Comparison of ENCODE assay signal across 8 cellular contexts in genomic region chr2:96762529-96763253, GRCh38. TPM values are rescaled to one million over a fixed set of nuclear protein-coding genes. Genes with fewer than 3 reads are reported as not detected.
A peak's percentile ranks its signal among the peaks of the same experiment; 100 is the strongest.
DNase-seq lines count a peak whose midpoint lies in the region; ATAC-seq, FAIRE-seq and TF ChIP-seq lines count a peak whose summit lies in the region.

No MANE protein-coding gene starts in this region.

- no peak for FAIRE-seq in pancreas (lab: Jason Lieb, UNC)

- H3K36me3 Mint-ChIP-seq in T-helper 1 cell treated with Interleukin-12 subunit alpha and Interleukin-12 subunit beta and Interleukin-4 antibody, amounts not matched to agents 30 μg/mL and 1 μg/mL, for 36 hours (ENCODE audit: low read depth): peaks cover 3% of the 10 kb centered on the region
- H3K36me3 Mint-ChIP-seq in endodermal cell (ENCODE audit: low read depth): peaks cover 6% of the 10 kb centered on the region

- no peaks in the 10 kb centered on the region for H3K9me3 Mint-ChIP-seq in T-helper 1 cell treated with Interleukin-12 subunit alpha and Interleukin-12 subunit beta and Interleukin-4 antibody, amounts not matched to agents 30 μg/mL and 1 μg/mL, for 36 hours
- no peaks in the 10 kb centered on the region for H3K9me3 Mint-ChIP-seq in endodermal cell

- ATAC-seq in pancreas (no peak), GM19467 (IDR thresholded peaks at IDR 0.05; ENCODE audit: unreplicated experiment) (no peak)

- H3K4me3 Mint-ChIP-seq in T-helper 1 cell treated with Interleukin-12 subunit alpha and Interleukin-12 subunit beta and Interleukin-4 antibody, amounts not matched to agents 30 μg/mL and 1 μg/mL, for 36 hours: peak overlapping the region; percentile 86
- H3K4me3 Mint-ChIP-seq in endodermal cell: peak overlapping the region; percentile 70

- no peak for DNase-seq in T-helper 1 cell
- no peak for DNase-seq in NT2/D1 (ENCODE audit: low read depth, low spot score)
- DNase-seq in endodermal cell: peak; percentile 87
- no peak for DNase-seq in pancreas
- no peak for DNase-seq in HPDE6-E6E7 (ENCODE audit: extremely low spot score)
- no peak for DNase-seq in GDM1 (lab: John Stamatoyannopoulos, UW)

- H3K4me3 ChIP-seq in NT2/D1 (ENCODE audit: insufficient read length, low read depth): peak overlapping the region; percentile 81
- H3K4me3 ChIP-seq in endodermal cell (ENCODE audit: low read length): peak overlapping the region; percentile 89
- H3K4me3 ChIP-seq in pancreas: peak overlapping the region in 2 of 4 donors; percentile 77 to 80

- WGBS in endodermal cell (ENCODE audit: insufficient coverage in 1 of 2, insufficient read length in 1 of 2), 2 experiments: 36 to 37% methylated on average over 11 to 14 of the region's 14 CpGs
- WGBS in pancreas, 2 donors: 16 to 22% methylated on average over 14 of the region's 14 CpGs

- H3K27ac ChIP-seq in endodermal cell (ENCODE audit: low read depth, low read length) (no peak overlapping the region), pancreas (peak overlapping the region in 3 of 4 donors; percentile 19 to 64 (median 22))

- H3K36me3 ChIP-seq in NT2/D1 (ENCODE audit: insufficient read depth, insufficient read length, low read length): no peaks in the 10 kb centered on the region
- no peaks in the 10 kb centered on the region for H3K36me3 ChIP-seq in endodermal cell (ENCODE audit: control insufficient read depth, insufficient read depth, low read length)
- no peaks in the 10 kb centered on the region for H3K36me3 ChIP-seq in pancreas

- H3K27me3 ChIP-seq in NT2/D1 (ENCODE audit: insufficient read depth, insufficient read length) (no peaks in the 10 kb centered on the region), endodermal cell (ENCODE audit: control insufficient read depth, insufficient read depth, low read length, poor library complexity, severe bottlenecking) (no peaks in the 10 kb centered on the region), pancreas (no peaks in the 10 kb centered on the region)

- H3K4me1 Mint-ChIP-seq in T-helper 1 cell treated with Interleukin-12 subunit alpha and Interleukin-12 subunit beta and Interleukin-4 antibody, amounts not matched to agents 30 μg/mL and 1 μg/mL, for 36 hours (ENCODE audit: low read depth): peaks cover 46% of the 10 kb centered on the region
- peaks cover 45% of the 10 kb centered on the region for H3K4me1 Mint-ChIP-seq in endodermal cell

- intact Hi-C loops in pancreas (cut with DNase I): no loop called here

- no peaks in the 10 kb centered on the region for H3K27me3 Mint-ChIP-seq in T-helper 1 cell treated with Interleukin-12 subunit alpha and Interleukin-12 subunit beta and Interleukin-4 antibody, amounts not matched to agents 30 μg/mL and 1 μg/mL, for 36 hours (ENCODE audit: low read depth)
- H3K27me3 Mint-ChIP-seq in endodermal cell (ENCODE audit: insufficient read depth): no peaks in the 10 kb centered on the region

- H3K4me1 ChIP-seq in NT2/D1 (ENCODE audit: insufficient read depth, insufficient read length) (peaks cover 7% of the 10 kb centered on the region), endodermal cell (ENCODE audit: control insufficient read depth, insufficient read depth, low read length) (no peaks in the 10 kb centered on the region), pancreas (peaks cover 7 to 31% (median 11%) of the 10 kb centered on the region in 3 donors)

- H3K9ac ChIP-seq in NT2/D1 (ENCODE audit: insufficient read length, low read depth) (peak overlapping the region; percentile 92), endodermal cell (ENCODE audit: extremely low read depth, low read length, poor library complexity, severe bottlenecking) (peak overlapping the region; percentile 50)

- H3K9me3 ChIP-seq in NT2/D1 (ENCODE audit: insufficient read depth, low read length) (no peaks in the 10 kb centered on the region), endodermal cell (ENCODE audit: control insufficient read depth, low read length) (no peaks in the 10 kb centered on the region), pancreas (no peaks in the 10 kb centered on the region)

- H3K27ac Mint-ChIP-seq in T-helper 1 cell treated with Interleukin-12 subunit alpha and Interleukin-12 subunit beta and Interleukin-4 antibody, amounts not matched to agents 30 μg/mL and 1 μg/mL, for 36 hours: peak overlapping the region; percentile 64
- peak overlapping the region; percentile 91 for H3K27ac Mint-ChIP-seq in endodermal cell

- TF ChIP-seq CTCF in endodermal cell (conservative IDR thresholded peaks at IDR 0.05) (no peak), pancreas (IDR thresholded peaks at IDR 0.05) (no peak)

RNA-seq across cellular contexts. Expression of gene CNNM4, which starts 2.0 kb away (rescaled TPM):
- total RNA-seq in endodermal cell (10 to 100 TPM; 22.3 to 27.5 TPM), pancreas (1 to 10 TPM; 4.8 to 6.9 (median 5.8) TPM)
- 11.2 TPM for polyA plus RNA-seq in endodermal cell (2013, experiment 1 of 2)
- polyA plus RNA-seq in endodermal cell (2013, experiment 2 of 2): 11.5 TPM
- polyA plus RNA-seq in pancreas: 1 to 10 TPM; 3.3 to 5.6 TPM

RNA-seq across cellular contexts. Expression of gene LMAN2L, which starts 22.8 kb away (rescaled TPM):
- 10 to 100 TPM; 24.4 to 30.4 TPM for total RNA-seq in endodermal cell
- 27.2 TPM for polyA plus RNA-seq in endodermal cell (2013, experiment 1 of 2)
- 26.2 TPM for polyA plus RNA-seq in endodermal cell (2013, experiment 2 of 2)
- total RNA-seq in pancreas: 10 to 100 TPM in 1 of 6 donors, 1 to 10 TPM in 5; 5.4 to 15.8 (median 6.8) TPM
- 10 to 100 TPM in 1 of 2 donors, 1 to 10 TPM in 1; 6.8 to 12.4 TPM for polyA plus RNA-seq in pancreas

RNA-seq across cellular contexts. Expression of gene CNNM3, which starts 53.4 kb away (rescaled TPM):
- total RNA-seq in endodermal cell (10 to 100 TPM; 33.1 to 34.8 TPM), pancreas (10 to 100 TPM; 16.8 to 35.1 (median 26.0) TPM)
- 16.5 TPM for polyA plus RNA-seq in endodermal cell (2013, experiment 1 of 2)
- polyA plus RNA-seq in endodermal cell (2013, experiment 2 of 2): 14.9 TPM
- polyA plus RNA-seq in pancreas: 10 to 100 TPM; 13.6 to 15.6 TPM
